ENCODE assay signal across 11 cellular contexts in the genomic region with DNA sequence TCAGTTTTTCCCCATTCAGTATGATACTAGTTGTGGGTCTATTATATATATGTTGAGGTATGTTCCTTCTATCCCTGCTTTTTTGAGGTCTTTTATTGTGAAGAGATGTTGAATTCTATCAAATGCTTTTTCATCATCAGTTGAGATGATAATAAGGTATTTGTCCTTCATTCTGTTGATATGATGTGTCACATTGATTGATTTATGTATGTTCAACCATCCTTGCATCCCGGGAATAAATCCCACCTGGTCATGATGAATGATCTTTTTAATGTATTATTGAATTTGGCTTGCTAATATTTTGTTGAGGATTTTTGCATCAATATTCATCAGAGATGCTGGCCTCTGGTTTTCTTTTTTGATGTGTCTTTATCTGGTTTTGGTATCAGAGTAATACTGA.
"Had no signal": no experiment of that assay in that cellular context is flagged by ENCODE, and none has a peak within 500 bp of the region (broad histone marks: within the 10 kb centered on the region; RNA-seq: fewer than 3 reads in every experiment).

No MANE protein-coding gene starts in this region.

- ATAC-seq: GM23338, HCT116 had no signal

- H3K4me2 ChIP-seq: GM23338 had no signal

- H3K9me3 Mint-ChIP-seq: HFFc6 had no signal

- H3K36me3 ChIP-seq: HAP-1 had no signal

- H2AFZ ChIP-seq: GM23248, GM23338 had no signal

- H3K9ac ChIP-seq: GM23248 had no signal

- H3K4me3 Mint-ChIP-seq: GM23338, H9, HFFc6 had no signal

- H3K27ac ChIP-seq: GM23248 had no signal

- H3K4me1 ChIP-seq: HAP-1 had no signal

- H3K9me3 ChIP-seq: HAP-1 had no signal

- FAIRE-seq: H1, H54 had no signal

- DNase-seq: GM23248, GOT3, H7, H9, HCEC 1CT, HFFc6 had no signal

- H3K27ac Mint-ChIP-seq: GM23338, H9, HFFc6 had no signal

- H3K4me3 ChIP-seq: GM23248, GM23338, HAP-1 had no signal

- H3K4me1 Mint-ChIP-seq: GM23338 had no signal
